ENCODE assay signal across 8 cellular contexts in the genomic region with DNA sequence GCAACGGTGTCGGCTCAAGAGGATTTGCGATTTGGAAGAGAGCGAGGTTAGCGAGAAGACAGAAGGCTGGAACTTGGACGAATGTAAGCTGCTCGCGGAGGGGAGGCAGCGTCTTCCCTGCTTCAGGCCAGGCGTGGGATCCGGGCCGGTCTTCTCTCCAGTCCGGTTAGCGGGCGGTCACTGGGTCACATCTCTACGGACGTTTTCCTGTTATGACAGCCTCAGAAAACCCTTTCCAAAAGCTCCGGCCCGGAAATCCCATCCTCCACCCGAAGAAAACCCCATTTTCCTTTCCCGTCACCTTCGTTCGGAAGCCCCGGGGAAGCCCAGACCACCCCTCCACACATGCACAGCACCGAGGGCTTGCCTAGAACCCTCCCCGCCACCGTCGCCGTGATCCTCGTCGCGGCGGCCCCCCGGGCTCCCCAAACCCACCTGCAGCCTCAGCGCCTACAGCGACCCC. TPM values are rescaled to one million over a fixed set of nuclear protein-coding genes. Genes with fewer than 3 reads are reported as not detected.
DNase-seq lines count a peak whose midpoint lies in the region; ATAC-seq and TF ChIP-seq lines count a peak whose summit lies in the region.

No MANE protein-coding gene starts in this region.

- H3K9ac ChIP-seq in neural cell (ENCODE audit: low read length) = peak overlapping the region; percentile 99

- H3K4me1 Mint-ChIP-seq in T-helper 17 cell = peaks cover 28% of the 10 kb centered on the region

- H3K4me3 ChIP-seq in AG04450 (ENCODE audit: low read depth, low read length) = peak overlapping the region; percentile 95
- peak overlapping the region; percentile 69 for H3K4me3 ChIP-seq in GM12865 (ENCODE audit: low read depth, low read length)
- H3K4me3 ChIP-seq in neural cell (ENCODE audit: low read length) = peak overlapping the region; percentile 95

- H3K27me3 ChIP-seq in AG04450 (ENCODE audit: control insufficient read depth, insufficient read depth, low read length) (no peaks in the 10 kb centered on the region), neural cell (ENCODE audit: insufficient read depth, low read depth, low read length) (no peaks in the 10 kb centered on the region)

- H3K9me2 ChIP-seq in neural cell (ENCODE audit: insufficient read depth, low read length) = no peaks in the 10 kb centered on the region

- no peak for TF ChIP-seq CTCF in AG04450 (IDR thresholded peaks at IDR 0.05; ENCODE audit: low read depth, low read length)
- TF ChIP-seq CTCF in GM12865 (IDR thresholded peaks at IDR 0.05; ENCODE audit: insufficient read depth, low read depth, low read length, missing control alignments) = no peak
- TF ChIP-seq CTCF in neural cell (IDR thresholded peaks at IDR 0.05; ENCODE audit: poor library complexity, severe bottlenecking) = no peak

- H3K27me3 Mint-ChIP-seq in T-helper 17 cell = no peaks in the 10 kb centered on the region

- peaks cover 4% of the 10 kb centered on the region for H3F3A ChIP-seq in neural cell (ENCODE audit: insufficient read depth, low read length, poor library complexity, severe bottlenecking)

- ATAC-seq in HG03066 (IDR thresholded peaks at IDR 0.05; ENCODE audit: low read depth, unreplicated experiment) (peak; percentile 24), T-helper 17 cell (peak; percentile 26), HG03039 (IDR thresholded peaks at IDR 0.05; ENCODE audit: unreplicated experiment) (no peak)

- H3K36me3 Mint-ChIP-seq in T-helper 17 cell (ENCODE audit: low read depth) = peaks cover 5% of the 10 kb centered on the region

- DNase-seq in AG04450 (ENCODE audit: low read depth, low spot score) = no peak
- peak; percentile 59 for DNase-seq in GM12865 (ENCODE audit: low read depth)
- DNase-seq in T-helper 17 cell = no peak
- DNase-seq in fibroblast of gingiva (ENCODE audit: low read depth) = peak; percentile 20
- DNase-seq in dedifferentiated amniotic fluid mesenchymal stem cell (ENCODE audit: extremely low spot score) = no peak

- H3K79me2 ChIP-seq in neural cell (replicated peaks; ENCODE audit: insufficient read depth, low read length) = peaks cover 30% of the 10 kb centered on the region

- H2AFZ ChIP-seq in neural cell (ENCODE audit: low read depth, low read length) = peak overlapping the region; percentile 96

- no peaks in the 10 kb centered on the region for H3K36me3 ChIP-seq in neural cell (ENCODE audit: insufficient read depth, low read length)

- POLR2A ChIA-PET in AG04450 (lab: Yijun Ruan, JAX) = interaction anchor here (0.6 to 2.0 kb wide), 6 partner anchors 10 to 445 kb away, joined by 3 to 21 read pairs (median 6); a partner anchor contains a TSS

- TF ChIP-seq RAD21 in neural cell (conservative IDR thresholded peaks at IDR 0.05) = no peak

- H3K27ac Mint-ChIP-seq in T-helper 17 cell = peak overlapping the region; percentile 99

- no peak for TF ChIP-seq EP300 in neural cell (conservative IDR thresholded peaks at IDR 0.05; ENCODE audit: poor library complexity, severe bottlenecking)

- H3K4me3 Mint-ChIP-seq in T-helper 17 cell = peak overlapping the region; percentile 98

- no peak overlapping the region for H3K4me2 ChIP-seq in neural cell (ENCODE audit: low read length)

- no peaks in the 10 kb centered on the region for H4K20me1 ChIP-seq in neural cell (ENCODE audit: insufficient read depth)

- H3K9me3 ChIP-seq in AG04450 (ENCODE audit: control insufficient read depth, insufficient read depth, low read length) = peaks cover 2% of the 10 kb centered on the region; the same call in 1 of the 2 replicates
- no peaks in the 10 kb centered on the region for H3K9me3 ChIP-seq in T-helper 17 cell (ENCODE audit: control insufficient read depth, low read length, poor library complexity, severe bottlenecking)
- H3K9me3 ChIP-seq in neural cell (ENCODE audit: low read length) = no peaks in the 10 kb centered on the region

- peak overlapping the region; percentile 92 for H3K27ac ChIP-seq in AG04450 (ENCODE audit: low read depth, low read length)
- peak overlapping the region; percentile 98 for H3K27ac ChIP-seq in neural cell (ENCODE audit: low read length)

- CTCF ChIA-PET in AG04450 (lab: Charles Lee) = interaction anchor here (0.6 to 10.6 kb wide), 4 partner anchors 14 to 566 kb away, joined by 3 to 140 read pairs (median 4); a partner anchor contains a TSS

TF ChIP-seq in neural cell, 6 proteins besides CTCF, POLR2A, EP300 and RAD21:
- TF ChIP-seq, protein P1, sequence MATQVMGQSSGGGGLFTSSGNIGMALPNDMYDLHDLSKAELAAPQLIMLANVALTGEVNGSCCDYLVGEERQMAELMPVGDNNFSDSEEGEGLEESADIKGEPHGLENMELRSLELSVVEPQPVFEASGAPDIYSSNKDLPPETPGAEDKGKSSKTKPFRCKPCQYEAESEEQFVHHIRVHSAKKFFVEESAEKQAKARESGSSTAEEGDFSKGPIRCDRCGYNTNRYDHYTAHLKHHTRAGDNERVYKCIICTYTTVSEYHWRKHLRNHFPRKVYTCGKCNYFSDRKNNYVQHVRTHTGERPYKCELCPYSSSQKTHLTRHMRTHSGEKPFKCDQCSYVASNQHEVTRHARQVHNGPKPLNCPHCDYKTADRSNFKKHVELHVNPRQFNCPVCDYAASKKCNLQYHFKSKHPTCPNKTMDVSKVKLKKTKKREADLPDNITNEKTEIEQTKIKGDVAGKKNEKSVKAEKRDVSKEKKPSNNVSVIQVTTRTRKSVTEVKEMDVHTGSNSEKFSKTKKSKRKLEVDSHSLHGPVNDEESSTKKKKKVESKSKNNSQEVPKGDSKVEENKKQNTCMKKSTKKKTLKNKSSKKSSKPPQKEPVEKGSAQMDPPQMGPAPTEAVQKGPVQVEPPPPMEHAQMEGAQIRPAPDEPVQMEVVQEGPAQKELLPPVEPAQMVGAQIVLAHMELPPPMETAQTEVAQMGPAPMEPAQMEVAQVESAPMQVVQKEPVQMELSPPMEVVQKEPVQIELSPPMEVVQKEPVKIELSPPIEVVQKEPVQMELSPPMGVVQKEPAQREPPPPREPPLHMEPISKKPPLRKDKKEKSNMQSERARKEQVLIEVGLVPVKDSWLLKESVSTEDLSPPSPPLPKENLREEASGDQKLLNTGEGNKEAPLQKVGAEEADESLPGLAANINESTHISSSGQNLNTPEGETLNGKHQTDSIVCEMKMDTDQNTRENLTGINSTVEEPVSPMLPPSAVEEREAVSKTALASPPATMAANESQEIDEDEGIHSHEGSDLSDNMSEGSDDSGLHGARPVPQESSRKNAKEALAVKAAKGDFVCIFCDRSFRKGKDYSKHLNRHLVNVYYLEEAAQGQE (IDR thresholded peaks at IDR 0.05; ENCODE audit: borderline replicate concordance) = peak; percentile 20
- TF ChIP-seq EZH2 (IDR thresholded peaks at IDR 0.05; ENCODE audit: borderline replicate concordance, insufficient read depth, low read length, poor library complexity, severe bottlenecking) (no peak), TAF1 (IDR thresholded peaks at IDR 0.05; ENCODE audit: low read depth) (no peak), SMC3 (conservative IDR thresholded peaks at IDR 0.05; ENCODE audit: poor library complexity) (no peak)

RNA-seq across cellular contexts. Expression of a gene that starts 0.3 kb away (rescaled TPM):
- 345 and 448 TPM in 2 replicates for polyA plus RNA-seq in AG04450 (2011; rRNA removed)
- 46.0 and 54.4 TPM in 2 replicates for polyA minus RNA-seq in AG04450 (2011; rRNA and poly(A)+ RNA removed)
- total RNA-seq in T-helper 17 cell = 10 to 100 TPM; 48.6 to 53.8 TPM
- polyA plus RNA-seq in neural cell = 1,184 and 1,224 TPM in 2 replicates
- 87.5 and 107 TPM in 2 replicates for polyA minus RNA-seq in neural cell

RNA-seq across cellular contexts. Expression of a gene that starts 0.5 kb away (rescaled TPM):
- 45.5 and 55.3 TPM in 2 replicates for polyA plus RNA-seq in AG04450 (2011; rRNA removed)
- 38.3 and 50.0 TPM in 2 replicates for polyA minus RNA-seq in AG04450 (2011; rRNA and poly(A)+ RNA removed)
- 10 to 100 TPM; 26.4 to 28.0 TPM for total RNA-seq in T-helper 17 cell
- polyA plus RNA-seq in neural cell = 18.5 and 20.4 TPM in 2 replicates
- polyA minus RNA-seq in neural cell = 36.8 and 43.5 TPM in 2 replicates

RNA-seq across cellular contexts. Expression of a gene that starts 14.9 kb away (rescaled TPM):
- 28.9 and 38.2 TPM in 2 replicates for polyA plus RNA-seq in AG04450 (2011; rRNA removed)
- 11.2 and 21.0 TPM in 2 replicates for polyA minus RNA-seq in AG04450 (2011; rRNA and poly(A)+ RNA removed)
- total RNA-seq in T-helper 17 cell = 10 to 100 TPM; 28.0 to 31.2 TPM
- 16.7 and 30.5 TPM in 2 replicates for polyA plus RNA-seq in neural cell
- polyA minus RNA-seq in neural cell = 40.7 and 64.6 TPM in 2 replicates

Comparison
In these comparisons a context has a peak if more than half of its experiments do, and no peak if none do; other contexts are left out.
1. DNase-seq: peak in GM12865 (single experiment) and fibroblast of gingiva (single experiment); none in AG04450 (single experiment), T-helper 17 cell (0 of 3) and dedifferentiated amniotic fluid mesenchymal stem cell (single experiment).
2. Peak in every context shown above with its lines, with median percentiles within 50 percentile points of each other: H3K4me3 ChIP-seq.